Comparison of ENCODE assay signal across 11 cellular contexts in the genomic region with DNA sequence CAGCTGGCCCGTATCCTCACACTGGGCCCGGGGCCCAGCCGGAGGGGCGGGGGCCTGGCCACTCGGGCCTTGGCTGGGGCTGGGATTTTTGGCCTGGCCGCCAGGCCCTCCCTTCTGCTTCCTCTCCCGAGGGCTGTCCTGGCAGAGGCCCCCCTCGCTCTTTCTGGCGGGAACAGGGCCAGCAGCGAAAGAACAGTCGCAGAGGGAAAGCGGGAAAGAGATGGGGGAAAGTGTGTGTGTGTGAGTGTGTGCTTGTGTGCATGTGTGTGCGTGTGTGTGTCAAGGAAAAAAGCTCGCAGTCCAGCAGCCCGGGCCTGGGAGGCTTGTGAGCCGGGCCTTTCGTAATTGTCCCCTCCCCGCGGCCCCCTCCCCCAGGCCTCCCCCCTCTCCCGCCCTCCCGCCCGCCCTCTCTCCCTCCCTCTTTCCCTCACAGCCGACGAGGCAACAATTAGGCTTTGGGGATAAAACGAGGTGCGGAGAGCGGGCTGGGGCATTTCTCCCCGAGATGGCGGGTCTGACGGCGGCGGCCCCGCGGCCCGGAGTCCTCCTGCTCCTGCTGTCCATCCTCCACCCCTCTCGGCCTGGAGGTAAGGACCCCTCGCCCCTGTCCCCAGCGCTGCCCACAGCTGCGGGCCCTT. TPM values are rescaled to one million over a fixed set of nuclear protein-coding genes. Genes with fewer than 3 reads are reported as not detected.
DNase-seq lines count a peak whose midpoint lies in the region; ATAC-seq and TF ChIP-seq lines count a peak whose summit lies in the region.
"Had no signal": no experiment of that assay in that cellular context is flagged by ENCODE, and none has a peak within 500 bp of the region (broad histone marks: within the 10 kb centered on the region; RNA-seq: fewer than 3 reads in every experiment).

TSS of gene ELN (plus strand) at position 491 of the 638 bp plus-strand sequence. CDS start at position 506, 15 bp downstream.

- no peaks in the 10 kb centered on the region for H3K27me3 ChIP-seq in BJ (ENCODE audit: control insufficient read depth, insufficient read depth, low read length)
- H3K27me3 ChIP-seq in adrenal gland = peaks cover 9% of the 10 kb centered on the region

- WGBS in adrenal gland, 4 donors = 19 to 33% (median 26%) methylated on average over 14 to 39 of the region's 39 CpGs

- CTCF ChIA-PET in BJ (lab: Yijun Ruan, JAX) = interaction anchor here (1.0 to 5.3 kb wide), 17 partner anchors 9 to 177 kb away, joined by 3 to 43 read pairs (median 12); no protein-coding TSS in a partner anchor
- CTCF ChIA-PET in activated naive CD4-positive, alpha-beta T cell treated with anti-CD3 and anti-CD28 coated beads, Interleukin-2, amount 10 ng/mL, durations not matched to agents 7 days and 5 days (lab: Charles Lee) = interaction anchor here (1.8 kb wide), 1 partner anchor 373 kb away, joined by 7 read pairs; no protein-coding TSS in a partner anchor

- H3K27me3 Mint-ChIP-seq in activated naive CD4-positive, alpha-beta T cell treated with anti-CD3 and anti-CD28 coated beads, Interleukin-2, amount 10 ng/mL, durations not matched to agents 7 days and 5 days = peaks cover 91% of the 10 kb centered on the region

- H3K36me3 Mint-ChIP-seq in activated naive CD4-positive, alpha-beta T cell treated with anti-CD3 and anti-CD28 coated beads, Interleukin-2, amount 10 ng/mL, durations not matched to agents 7 days and 5 days = no peaks in the 10 kb centered on the region

- H3K4me1 Mint-ChIP-seq in activated naive CD4-positive, alpha-beta T cell treated with anti-CD3 and anti-CD28 coated beads, Interleukin-2, amount 10 ng/mL, durations not matched to agents 7 days and 5 days = peaks cover 3% of the 10 kb centered on the region

- H3K4me3 ChIP-seq in BJ (ENCODE audit: low read depth, low read length) = peak within 1 kb of the TSS; percentile 45
- peak within 1 kb of the TSS in 2 of 4 donors; percentile 19 to 45 for H3K4me3 ChIP-seq in adrenal gland

- ATAC-seq in left cardiac atrium (peak; percentile 78 to 86), GM18868 (IDR thresholded peaks at IDR 0.05; ENCODE audit: unreplicated experiment) (no peak)

- TF ChIP-seq POLR2A in adrenal gland (IDR thresholded peaks at IDR 0.05) = no peak

- H3K27ac Mint-ChIP-seq in activated naive CD4-positive, alpha-beta T cell treated with anti-CD3 and anti-CD28 coated beads, Interleukin-2, amount 10 ng/mL, durations not matched to agents 7 days and 5 days = no peak within 1 kb of the TSS
- H3K27ac Mint-ChIP-seq: activated T-cell treated with anti-CD3 and anti-CD28 coated beads, Interleukin-2, amount 50 U/mL, for 24 hours had no signal

- TF ChIP-seq CTCF in BJ (IDR thresholded peaks at IDR 0.05; ENCODE audit: insufficient read depth, low read depth, low read length) = no peak
- no peak for TF ChIP-seq CTCF in adrenal gland (IDR thresholded peaks at IDR 0.05)

- H3K27ac ChIP-seq in adrenal gland = peak within 1 kb of the TSS in 2 of 5 donors; percentile 71 to 74

- no peak within 1 kb of the TSS for H3K4me3 Mint-ChIP-seq in activated naive CD4-positive, alpha-beta T cell treated with anti-CD3 and anti-CD28 coated beads, Interleukin-2, amount 10 ng/mL, durations not matched to agents 7 days and 5 days
- H3K4me3 Mint-ChIP-seq: activated T-cell treated with anti-CD3 and anti-CD28 coated beads, Interleukin-2, amount 50 U/mL, for 24 hours had no signal

- peaks cover 0 to 30% of the 10 kb centered on the region in 2 donors for H3K4me1 ChIP-seq in adrenal gland (replicated peaks in 1 of 2)

- H3K9me3 Mint-ChIP-seq in activated naive CD4-positive, alpha-beta T cell treated with anti-CD3 and anti-CD28 coated beads, Interleukin-2, amount 10 ng/mL, durations not matched to agents 7 days and 5 days = no peaks in the 10 kb centered on the region
- H3K9me3 Mint-ChIP-seq: activated T-cell treated with anti-CD3 and anti-CD28 coated beads, Interleukin-2, amount 50 U/mL, for 24 hours had no signal

- H3K9me3 ChIP-seq in adrenal gland (replicated peaks in 1 of 3) = no peaks in the 10 kb centered on the region

- H3K36me3 ChIP-seq in BJ (ENCODE audit: control insufficient read depth, insufficient read depth, low read length) (no peaks in the 10 kb centered on the region; the same call in 1 of the 2 replicates), adrenal gland (replicated peaks in 1 of 2) (no peaks in the 10 kb centered on the region)

- intact Hi-C loops in adrenal gland (cut with DNase I) = loop anchor here in 1 of 2 donors (5.0 kb wide), 1 partner anchor 161 kb away; no protein-coding TSS in a partner anchor
- intact Hi-C loops in left cardiac atrium (cut with DNase I) = loop anchor here (5.0 to 10.0 kb wide), 2 partner anchors 133 to 161 kb away; no protein-coding TSS in a partner anchor
- intact Hi-C loops in posterior cingulate gyrus (cut with DNase I) = loop anchor here (2.0 to 5.0 kb wide), 2 partner anchors 46 to 161 kb away; no protein-coding TSS in a partner anchor

- DNase-seq in BJ (ENCODE audit: low read depth) (no peak), adrenal gland (peak in 5 of 7 donors; percentile 18 to 80 (median 46)), left cardiac atrium (peak; percentile 90), posterior cingulate gyrus (peak in 9 of 10 donors; percentile 42 to 88 (median 61))
- DNase-seq in activated naive CD4-positive, alpha-beta T cell treated with anti-CD3 and anti-CD28 coated beads, Interleukin-2, amount 10 ng/mL, durations not matched to agents 7 days and 5 days = no peak
- DNase-seq in stimulated activated CD4-positive, alpha-beta T cell treated with anti-CD3 and anti-CD28 coated beads, Interleukin-4, amount 100 ng/mL, for 1 hour = no peak
- no peak for DNase-seq in stimulated activated CD4-positive, alpha-beta T cell treated with anti-CD3 and anti-CD28 coated beads, Interleukin-4, amount 100 ng/mL, for 24 hours
- DNase-seq: activated T-cell treated with anti-CD3 and anti-CD28 coated beads, Interleukin-2, amount 50 U/mL, for 24 hours; DND-41 had no signal

- POLR2A ChIA-PET in BJ (lab: Charles Lee) = interaction anchor here (0.7 kb wide), 1 partner anchor 11 kb away, joined by 3 read pairs; no protein-coding TSS in a partner anchor

RNA-seq across cellular contexts. Expression of gene ELN, which starts in this region (rescaled TPM):
- polyA plus RNA-seq in BJ (2011; rRNA removed) (419 and 619 TPM in 2 replicates), adrenal gland (100 to 1,000 TPM in 1 of 3 donors, 10 to 100 TPM in 1, 1 to 10 TPM in 1; 4.6 to 107 (median 33.4) TPM)
- polyA minus RNA-seq in BJ (2011; rRNA and poly(A)+ RNA removed) = 137 and 187 TPM in 2 replicates
- total RNA-seq in adrenal gland (10 to 100 TPM in 6 of 8 donors, 1 to 10 TPM in 2; 7.0 to 25.6 (median 14.6) TPM), left cardiac atrium (100 to 1,000 TPM in 1 of 2 donors, 10 to 100 TPM in 1; 91.7 to 166 TPM)
- total RNA-seq: NCI-H460 had no signal

Comparison
In these comparisons a context has a peak if more than half of its experiments do, and no peak if none do; other contexts are left out.
1. DNase-seq: peak in adrenal gland (5 of 7), left cardiac atrium (single experiment) and posterior cingulate gyrus (9 of 10); none in BJ (single experiment), activated naive CD4-positive, alpha-beta T cell treated with anti-CD3 and anti-CD28 coated beads, Interleukin-2, amount 10 ng/mL, durations not matched to agents 7 days and 5 days (single experiment), stimulated activated CD4-positive, alpha-beta T cell treated with anti-CD3 and anti-CD28 coated beads, Interleukin-4, amount 100 ng/mL, for 1 hour (single experiment) and stimulated activated CD4-positive, alpha-beta T cell treated with anti-CD3 and anti-CD28 coated beads, Interleukin-4, amount 100 ng/mL, for 24 hours (single experiment).